In genomic region chr14:64255756-64256155, GRCh38 we compare ENCODE assay signal across 7 cellular contexts. TPM values are rescaled to one million over a fixed set of nuclear protein-coding genes. Genes with fewer than 3 reads are reported as not detected.
"Had no signal": no experiment of that assay in that cellular context is flagged by ENCODE, and none has a peak within 500 bp of the region (broad histone marks: within the 10 kb centered on the region; RNA-seq: fewer than 3 reads in every experiment).

No MANE protein-coding gene starts in this region.

- H3K4me1 ChIP-seq: HAP-1 had no signal

- ATAC-seq: HCT116 had no signal

- H3K9ac ChIP-seq: GM23248 had no signal

- H3K9me3 ChIP-seq: HAP-1 had no signal

- H2AFZ ChIP-seq: GM23248 had no signal

- H3K36me3 ChIP-seq: HAP-1 had no signal

- H3K4me3 ChIP-seq: GM23248, HAP-1 had no signal

- DNase-seq: GM23248, GOT3, H7, HFFc6, KBM-7 had no signal

- H3K27ac ChIP-seq: GM23248 had no signal

RNA-seq across cellular contexts. Expression of gene ESR2, which starts 38.4 kb away (rescaled TPM):
- polyA plus RNA-seq: GM23248 had no signal
